Comparison of ENCODE assay signal across 10 cellular contexts in the genomic region with DNA sequence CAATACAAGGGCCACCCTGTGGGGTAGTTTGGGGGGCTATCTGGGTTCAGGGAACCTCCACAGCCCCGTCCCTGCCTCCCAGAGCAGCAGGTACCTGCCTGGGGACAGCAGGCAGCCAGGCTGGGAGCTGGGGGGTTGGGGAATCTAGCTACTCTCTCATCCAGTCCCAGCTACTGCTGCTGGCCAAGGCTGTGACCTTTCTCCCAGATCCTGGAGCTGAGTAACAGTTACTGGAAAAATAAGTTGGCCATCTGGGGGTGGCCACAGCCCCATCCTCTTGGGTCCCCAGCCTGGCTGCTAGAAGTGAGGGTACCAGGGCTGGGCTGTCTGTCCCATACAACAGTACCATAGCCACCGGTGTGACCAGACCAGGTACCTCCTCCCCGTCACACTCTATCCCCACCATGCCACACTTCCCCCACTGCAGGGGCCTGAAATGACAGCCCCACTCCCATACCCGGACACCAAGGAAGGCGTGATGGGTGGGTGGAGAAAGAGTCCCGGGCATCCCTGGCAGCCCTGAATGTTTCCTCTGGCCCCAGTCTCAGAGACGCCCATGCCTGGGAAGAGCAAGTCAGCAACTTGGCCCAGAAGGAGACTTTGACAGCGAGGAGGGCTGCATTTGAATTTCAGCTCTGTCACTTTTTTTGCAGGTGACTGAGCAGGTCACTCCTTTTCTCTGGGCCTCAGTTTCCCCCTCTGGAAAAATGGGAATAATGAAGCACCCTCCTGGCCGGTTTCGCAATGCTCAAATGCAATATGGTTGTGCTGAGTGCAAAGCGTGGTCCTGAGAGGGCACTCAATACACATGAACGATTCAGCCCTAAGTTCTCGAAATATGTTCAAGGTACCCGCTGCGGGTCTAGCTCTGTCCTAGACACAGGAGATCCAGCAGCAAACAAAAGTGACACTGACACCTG. TPM values are rescaled to one million over a fixed set of nuclear protein-coding genes. Genes with fewer than 3 reads are reported as not detected.
DNase-seq lines count a peak whose midpoint lies in the region; ATAC-seq and TF ChIP-seq lines count a peak whose summit lies in the region.
"Had no signal": no experiment of that assay in that cellular context is flagged by ENCODE, and none has a peak within 500 bp of the region (broad histone marks: within the 10 kb centered on the region; RNA-seq: fewer than 3 reads in every experiment).

No MANE protein-coding gene starts in this region.

- no peaks in the 10 kb centered on the region for H3K36me3 ChIP-seq in Peyer's patch
- H3K36me3 ChIP-seq in gastroesophageal sphincter = no peaks in the 10 kb centered on the region
- no peaks in the 10 kb centered on the region for H3K36me3 ChIP-seq in ovary
- H3K36me3 ChIP-seq: SJSA1 had no signal

- TF ChIP-seq EP300 in gastroesophageal sphincter (IDR thresholded peaks at IDR 0.05) (no peak), ovary (IDR thresholded peaks at IDR 0.05) (no peak)

- H3K4me1 ChIP-seq in Peyer's patch (peaks cover 6 to 35% (median 10%) of the 10 kb centered on the region in 4 donors), gastroesophageal sphincter (peaks cover 19 to 78% (median 41%) of the 10 kb centered on the region in 3 donors), ovary (ENCODE audit: insufficient read depth) (peaks cover 18% of the 10 kb centered on the region)

- DNase-seq in Peyer's patch (peak in 2 of 3 donors; percentile 63 to 72), ovary (peak; percentile 68 to 81 (median 71)), RPMI8226 (no peak), NCI-H1694 treated with DMSO at 0.1 percent for 48 hours (lab: John Stamatoyannopoulos, UW) (no peak)
- DNase-seq: stimulated activated naive CD4-positive, alpha-beta T cell treated with Interleukin-2 at 50 U/mL for 16 hours had no signal

- intact Hi-C loops in ovary (cut with DNase I) = loop anchor here in 3 of 4 donors (5.0 to 10.0 kb wide), 3 partner anchors 92 to 99 kb away; no protein-coding TSS in a partner anchor

- H3K27me3 ChIP-seq in Peyer's patch (no peaks in the 10 kb centered on the region), gastroesophageal sphincter (no peaks in the 10 kb centered on the region), ovary (no peaks in the 10 kb centered on the region)
- H3K27me3 ChIP-seq: SJSA1 had no signal

- 43 to 49% methylated on average over 4 to 7 of the region's 15 CpGs for WGBS in gastroesophageal sphincter (ENCODE audit: low coverage in 1 of 2), 2 donors
- WGBS in ovary, 3 donors = 73 to 80% (median 73%) methylated on average over 15 of the region's 15 CpGs

- TF ChIP-seq POLR2A in Peyer's patch (IDR thresholded peaks at IDR 0.05) (no peak), gastroesophageal sphincter (IDR thresholded peaks at IDR 0.05) (no peak), ovary (IDR thresholded peaks at IDR 0.05) (no peak)

- TF ChIP-seq CTCF in 22Rv1 (IDR thresholded peaks at IDR 0.05) (no peak), Peyer's patch (IDR thresholded peaks at IDR 0.05) (no peak), gastroesophageal sphincter (IDR thresholded peaks at IDR 0.05) (no peak), ovary (IDR thresholded peaks at IDR 0.05) (no peak)

- ATAC-seq in gastroesophageal sphincter (peak; percentile 57), GM18873 (IDR thresholded peaks at IDR 0.05; ENCODE audit: low FRiP score, unreplicated experiment) (no peak), HG03025 (IDR thresholded peaks at IDR 0.05; ENCODE audit: low FRiP score, unreplicated experiment) (no peak)

- no peak overlapping the region for H3K4me3 ChIP-seq in Peyer's patch
- H3K4me3 ChIP-seq in gastroesophageal sphincter = no peak overlapping the region
- no peak overlapping the region for H3K4me3 ChIP-seq in ovary
- H3K4me3 ChIP-seq: SJSA1 had no signal

- peak overlapping the region; percentile 97 for H3K27ac ChIP-seq in 22Rv1
- H3K27ac ChIP-seq in Peyer's patch = peak overlapping the region; percentile 61 to 98 (median 86)
- peak overlapping the region; percentile 79 to 94 (median 92) for H3K27ac ChIP-seq in gastroesophageal sphincter
- H3K27ac ChIP-seq in ovary = peak overlapping the region; percentile 23 to 90
- H3K27ac ChIP-seq: SJSA1 had no signal

- H3K9me3 ChIP-seq in Peyer's patch = no peaks in the 10 kb centered on the region
- no peaks in the 10 kb centered on the region for H3K9me3 ChIP-seq in gastroesophageal sphincter
- H3K9me3 ChIP-seq in ovary = no peaks in the 10 kb centered on the region
- H3K9me3 ChIP-seq: SJSA1 had no signal

RNA-seq across cellular contexts. Expression of gene NFIC, which starts 30.7 kb away (rescaled TPM):
- total RNA-seq in Peyer's patch = 100 to 1,000 TPM in 1 of 4 donors, 10 to 100 TPM in 3; 34.7 to 191 (median 64.9) TPM
- total RNA-seq in gastroesophageal sphincter = 100 to 1,000 TPM; 125 to 285 (median 155) TPM
- 100 to 1,000 TPM in 5 of 7 donors, 10 to 100 TPM in 2; 62.0 to 345 (median 283) TPM for total RNA-seq in ovary
- 10 to 100 TPM; 31.9 to 71.1 TPM for polyA plus RNA-seq in ovary

Comparison
In these comparisons a context has a peak if more than half of its experiments do, and no peak if none do; other contexts are left out.
1. DNase-seq: peak in Peyer's patch (2 of 3) and ovary (5 of 5); none in RPMI8226 (single experiment) and NCI-H1694 treated with DMSO at 0.1 percent for 48 hours (single experiment).
2. Peak in every context shown above with its lines, with median percentiles within 50 percentile points of each other: H3K27ac ChIP-seq.